Comparison of ENCODE assay signal across 1 cellular context in the genomic region with DNA sequence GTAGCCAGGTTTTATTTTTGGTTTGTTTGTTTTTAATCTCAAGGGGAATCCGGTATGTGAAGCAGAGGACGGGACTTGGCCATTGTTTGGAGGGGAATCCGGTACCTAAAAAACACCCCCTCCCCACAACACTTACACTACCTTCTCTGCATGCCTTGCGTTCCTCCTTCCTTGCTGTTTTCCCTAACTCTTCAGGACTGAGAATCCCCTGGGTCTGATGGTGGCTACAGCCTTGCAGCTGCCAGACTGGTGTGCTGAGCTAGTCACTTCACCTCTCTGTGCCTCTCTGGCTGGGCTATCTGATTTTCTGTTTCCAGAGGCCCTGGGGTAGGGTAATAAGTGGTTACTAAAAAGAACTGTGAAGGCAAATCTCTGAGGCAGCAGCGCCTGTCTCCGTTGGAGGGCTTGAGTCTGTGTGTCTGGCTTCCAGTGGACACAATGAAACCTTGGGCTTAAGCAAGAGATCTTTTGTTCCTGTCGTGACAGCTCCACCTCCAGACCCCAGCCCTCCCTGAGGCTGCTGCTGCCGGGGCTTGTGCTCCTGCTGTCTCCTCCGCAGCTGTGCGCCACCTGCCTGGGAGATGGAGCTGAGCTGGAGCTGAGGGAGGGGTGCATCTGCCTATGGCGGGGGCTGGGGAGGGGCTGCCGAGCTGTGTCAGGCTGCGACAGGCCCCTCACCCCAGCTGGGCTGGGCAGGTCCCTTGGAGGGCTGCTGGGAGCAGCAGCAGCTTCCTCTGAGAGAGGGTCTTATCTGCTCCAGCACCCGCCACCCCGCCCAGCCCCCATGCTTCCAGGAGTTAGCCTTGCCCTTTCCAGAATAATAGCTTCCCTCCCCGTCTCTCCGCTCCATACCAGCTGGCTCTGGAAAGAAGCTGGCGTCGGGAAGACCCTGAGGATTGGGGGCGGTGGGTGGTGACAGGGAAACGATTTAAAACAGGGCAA.
TF ChIP-seq lines count a peak whose summit lies in the region.

No MANE protein-coding gene starts in this region.

TF ChIP-seq in IMR-90, 13 proteins besides CTCF, POLR2A, EP300 and RAD21 (continued from another document):
- TF ChIP-seq SMC3 (IDR thresholded peaks at IDR 0.05; ENCODE audit: low read depth, low read length) = no peak
- no peak for TF ChIP-seq NFE2L2 (IDR thresholded peaks at IDR 0.05; ENCODE audit: low read depth, low read length)
- TF ChIP-seq MAFK (IDR thresholded peaks at IDR 0.05; ENCODE audit: low read depth, low read length) = no peak
- no peak for TF ChIP-seq MAZ (IDR thresholded peaks at IDR 0.05; ENCODE audit: borderline replicate concordance, low read depth, low read length)
- no peak for TF ChIP-seq CEBPB (IDR thresholded peaks at IDR 0.05; ENCODE audit: low read depth, low read length)
- TF ChIP-seq CHD1 (IDR thresholded peaks at IDR 0.05; ENCODE audit: low read depth, low read length) = no peak
- TF ChIP-seq BHLHE40 (IDR thresholded peaks at IDR 0.05; ENCODE audit: low read depth, low read length) = no peak
- TF ChIP-seq RCOR1 (IDR thresholded peaks at IDR 0.05; ENCODE audit: insufficient replicate concordance, low read length) = no peak
- TF ChIP-seq, protein P1, sequence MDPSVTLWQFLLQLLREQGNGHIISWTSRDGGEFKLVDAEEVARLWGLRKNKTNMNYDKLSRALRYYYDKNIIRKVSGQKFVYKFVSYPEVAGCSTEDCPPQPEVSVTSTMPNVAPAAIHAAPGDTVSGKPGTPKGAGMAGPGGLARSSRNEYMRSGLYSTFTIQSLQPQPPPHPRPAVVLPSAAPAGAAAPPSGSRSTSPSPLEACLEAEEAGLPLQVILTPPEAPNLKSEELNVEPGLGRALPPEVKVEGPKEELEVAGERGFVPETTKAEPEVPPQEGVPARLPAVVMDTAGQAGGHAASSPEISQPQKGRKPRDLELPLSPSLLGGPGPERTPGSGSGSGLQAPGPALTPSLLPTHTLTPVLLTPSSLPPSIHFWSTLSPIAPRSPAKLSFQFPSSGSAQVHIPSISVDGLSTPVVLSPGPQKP (IDR thresholded peaks at IDR 0.05; ENCODE audit: borderline replicate concordance, low read depth, low read length) = no peak
- no peak for TF ChIP-seq RFX5 (IDR thresholded peaks at IDR 0.05; ENCODE audit: low read depth, low read length)
- no peak for TF ChIP-seq USF2 (IDR thresholded peaks at IDR 0.05; ENCODE audit: low read depth, low read length)
